Comparison of ENCODE assay signal across 20 cellular contexts in genomic region chr1:247754311-247754710, GRCh38. TPM values are rescaled to one million over a fixed set of nuclear protein-coding genes. Genes with fewer than 3 reads are reported as not detected.
"Had no signal": no experiment of that assay in that cellular context is flagged by ENCODE, and none has a peak within 500 bp of the region (broad histone marks: within the 10 kb centered on the region; RNA-seq: fewer than 3 reads in every experiment).

No MANE protein-coding gene starts in this region.

RNA-seq across cellular contexts. Expression of gene OR1C1, which starts 6.0 kb away (rescaled TPM):
- total RNA-seq: activated naive CD4-positive, alpha-beta T cell treated with anti-CD3 and anti-CD28 coated beads for 36 hours; activated naive CD4-positive, alpha-beta T cell treated with anti-CD3 and anti-CD28 coated beads, Interleukin-2, amount 50 U/mL, for 72 hours; activated naive CD8-positive, alpha-beta T cell treated with anti-CD3 and anti-CD28 coated beads for 36 hours; activated naive CD8-positive, alpha-beta T cell treated with anti-CD3 and anti-CD28 coated beads, Interleukin-2, amount 10 ng/mL, durations not matched to agents 7 days and 5 days; activated T-cell treated with anti-CD3 and anti-CD28 coated beads, Interleukin-2, amount 50 U/mL, for 4 hours; activated T-cell treated with anti-CD3 and anti-CD28 coated beads, Interleukin-2, amount 50 U/mL, for 72 hours; activated T-helper 1 cell treated with anti-CD3 and anti-CD28 coated beads, Interleukin-12 subunit alpha, Interleukin-12 subunit beta, Interleukin-2, Interleukin-4 antibody, amounts not matched to agents 30 ng/mL and 10 ng/mL and 1 ng/mL, durations not matched to agents 14 hours and 24 hours and 36 hours; activated T-helper 17 cell treated with anti-CD3 and anti-CD28 coated beads, Interleukin-2, amount 50 U/mL, for 72 hours; activated T-helper 2 cell treated with anti-CD3 and anti-CD28 coated beads, Interferon-gamma antibody, Interleukin-2, Interleukin-4, amounts not matched to agents 10 μg/mL and 5 μg/mL and 100 μg/mL, durations not matched to agents 14 hours and 24 hours and 36 hours; adrenal gland; aorta; ascending aorta; astrocyte; body of pancreas; breast epithelium; cardiac muscle cell; cardiac septum; cerebellum; chondrocyte had no signal
- polyA plus RNA-seq: adipose tissue, adrenal gland, aorta, cardiac muscle cell had no signal

RNA-seq across cellular contexts. Expression of gene OR14A2, which starts 6.4 kb away (rescaled TPM):
- total RNA-seq: activated naive CD4-positive, alpha-beta T cell treated with anti-CD3 and anti-CD28 coated beads for 36 hours; activated naive CD4-positive, alpha-beta T cell treated with anti-CD3 and anti-CD28 coated beads, Interleukin-2, amount 50 U/mL, for 72 hours; activated naive CD8-positive, alpha-beta T cell treated with anti-CD3 and anti-CD28 coated beads for 36 hours; activated naive CD8-positive, alpha-beta T cell treated with anti-CD3 and anti-CD28 coated beads, Interleukin-2, amount 10 ng/mL, durations not matched to agents 7 days and 5 days; activated T-cell treated with anti-CD3 and anti-CD28 coated beads, Interleukin-2, amount 50 U/mL, for 4 hours; activated T-cell treated with anti-CD3 and anti-CD28 coated beads, Interleukin-2, amount 50 U/mL, for 72 hours; activated T-helper 1 cell treated with anti-CD3 and anti-CD28 coated beads, Interleukin-12 subunit alpha, Interleukin-12 subunit beta, Interleukin-2, Interleukin-4 antibody, amounts not matched to agents 30 ng/mL and 10 ng/mL and 1 ng/mL, durations not matched to agents 14 hours and 24 hours and 36 hours; activated T-helper 17 cell treated with anti-CD3 and anti-CD28 coated beads, Interleukin-2, amount 50 U/mL, for 72 hours; activated T-helper 2 cell treated with anti-CD3 and anti-CD28 coated beads, Interferon-gamma antibody, Interleukin-2, Interleukin-4, amounts not matched to agents 10 μg/mL and 5 μg/mL and 100 μg/mL, durations not matched to agents 14 hours and 24 hours and 36 hours; adrenal gland; aorta; ascending aorta; astrocyte; body of pancreas; breast epithelium; cardiac muscle cell; cardiac septum; cerebellum; chondrocyte had no signal
- polyA plus RNA-seq: adipose tissue, adrenal gland, aorta, cardiac muscle cell had no signal

RNA-seq across cellular contexts. Expression of gene OR14K1, which starts 15.9 kb away (rescaled TPM):
- total RNA-seq: activated naive CD4-positive, alpha-beta T cell treated with anti-CD3 and anti-CD28 coated beads for 36 hours; activated naive CD4-positive, alpha-beta T cell treated with anti-CD3 and anti-CD28 coated beads, Interleukin-2, amount 50 U/mL, for 72 hours; activated naive CD8-positive, alpha-beta T cell treated with anti-CD3 and anti-CD28 coated beads for 36 hours; activated naive CD8-positive, alpha-beta T cell treated with anti-CD3 and anti-CD28 coated beads, Interleukin-2, amount 10 ng/mL, durations not matched to agents 7 days and 5 days; activated T-cell treated with anti-CD3 and anti-CD28 coated beads, Interleukin-2, amount 50 U/mL, for 4 hours; activated T-cell treated with anti-CD3 and anti-CD28 coated beads, Interleukin-2, amount 50 U/mL, for 72 hours; activated T-helper 1 cell treated with anti-CD3 and anti-CD28 coated beads, Interleukin-12 subunit alpha, Interleukin-12 subunit beta, Interleukin-2, Interleukin-4 antibody, amounts not matched to agents 30 ng/mL and 10 ng/mL and 1 ng/mL, durations not matched to agents 14 hours and 24 hours and 36 hours; activated T-helper 17 cell treated with anti-CD3 and anti-CD28 coated beads, Interleukin-2, amount 50 U/mL, for 72 hours; activated T-helper 2 cell treated with anti-CD3 and anti-CD28 coated beads, Interferon-gamma antibody, Interleukin-2, Interleukin-4, amounts not matched to agents 10 μg/mL and 5 μg/mL and 100 μg/mL, durations not matched to agents 14 hours and 24 hours and 36 hours; ascending aorta; astrocyte; cardiac muscle cell; cardiac septum; cerebellum; chondrocyte had no signal
- polyA plus RNA-seq: adipose tissue, adrenal gland, aorta, cardiac muscle cell had no signal

RNA-seq across cellular contexts. Expression of gene OR6F1, which starts 37.9 kb away (rescaled TPM):
- total RNA-seq: activated naive CD4-positive, alpha-beta T cell treated with anti-CD3 and anti-CD28 coated beads for 36 hours; activated naive CD4-positive, alpha-beta T cell treated with anti-CD3 and anti-CD28 coated beads, Interleukin-2, amount 50 U/mL, for 72 hours; activated naive CD8-positive, alpha-beta T cell treated with anti-CD3 and anti-CD28 coated beads for 36 hours; activated naive CD8-positive, alpha-beta T cell treated with anti-CD3 and anti-CD28 coated beads, Interleukin-2, amount 10 ng/mL, durations not matched to agents 7 days and 5 days; activated T-cell treated with anti-CD3 and anti-CD28 coated beads, Interleukin-2, amount 50 U/mL, for 4 hours; activated T-cell treated with anti-CD3 and anti-CD28 coated beads, Interleukin-2, amount 50 U/mL, for 72 hours; activated T-helper 1 cell treated with anti-CD3 and anti-CD28 coated beads, Interleukin-12 subunit alpha, Interleukin-12 subunit beta, Interleukin-2, Interleukin-4 antibody, amounts not matched to agents 30 ng/mL and 10 ng/mL and 1 ng/mL, durations not matched to agents 14 hours and 24 hours and 36 hours; activated T-helper 17 cell treated with anti-CD3 and anti-CD28 coated beads, Interleukin-2, amount 50 U/mL, for 72 hours; activated T-helper 2 cell treated with anti-CD3 and anti-CD28 coated beads, Interferon-gamma antibody, Interleukin-2, Interleukin-4, amounts not matched to agents 10 μg/mL and 5 μg/mL and 100 μg/mL, durations not matched to agents 14 hours and 24 hours and 36 hours; adrenal gland; aorta; ascending aorta; astrocyte; body of pancreas; breast epithelium; cardiac muscle cell; cardiac septum; cerebellum; chondrocyte had no signal
- polyA plus RNA-seq: adipose tissue, adrenal gland, aorta, cardiac muscle cell had no signal
